Comparison of ENCODE assay signal across 9 cellular contexts in the genomic region with DNA sequence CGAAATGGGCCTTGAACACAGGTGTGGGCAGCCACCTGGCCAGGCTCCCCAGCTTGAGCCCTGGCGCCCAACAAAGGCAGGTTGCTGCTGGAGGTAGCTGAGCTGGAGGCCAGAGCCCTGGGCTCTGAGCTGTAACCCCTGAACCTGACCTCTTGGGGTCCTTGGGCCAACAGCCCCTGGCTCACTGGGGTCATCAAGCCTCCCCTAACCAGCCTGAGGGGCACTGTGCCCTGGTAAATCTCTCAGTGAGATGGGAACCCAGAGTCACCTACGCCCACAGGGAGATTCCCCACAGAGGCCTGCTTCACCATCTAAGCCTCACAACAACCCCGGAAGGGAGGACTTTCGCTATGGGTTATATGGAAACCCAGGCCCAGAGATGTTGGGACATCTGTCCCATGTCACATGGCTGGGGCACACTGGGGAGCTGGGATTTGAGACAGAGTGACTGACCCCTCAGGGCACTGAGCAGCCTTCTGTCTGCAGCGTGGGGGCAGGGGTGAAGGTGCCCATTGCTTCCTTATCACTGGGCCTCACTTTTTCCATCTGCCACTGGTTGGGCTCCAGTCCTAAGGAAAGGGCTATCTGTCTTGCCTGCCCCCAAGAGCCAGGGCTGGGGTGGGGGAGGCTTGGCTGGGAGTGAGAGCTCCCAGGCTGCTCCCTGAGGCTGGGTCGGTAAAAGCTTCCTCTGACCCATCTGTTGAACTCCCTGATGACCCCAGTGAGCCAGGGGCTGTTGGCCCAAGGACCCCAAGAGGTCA. TPM values are rescaled to one million over a fixed set of nuclear protein-coding genes. Genes with fewer than 3 reads are reported as not detected.
A peak's percentile ranks its signal among the peaks of the same experiment; 100 is the strongest.
DNase-seq lines count a peak whose midpoint lies in the region; ATAC-seq, FAIRE-seq and TF ChIP-seq lines count a peak whose summit lies in the region.
"Had no signal": no experiment of that assay in that cellular context is flagged by ENCODE, and none has a peak within 500 bp of the region (broad histone marks: within the 10 kb centered on the region; RNA-seq: fewer than 3 reads in every experiment).

No MANE protein-coding gene starts in this region.

- H3K27me3 Mint-ChIP-seq in memory B cell (no peaks in the 10 kb centered on the region), osteocyte (ENCODE audit: unreplicated experiment) (no peaks in the 10 kb centered on the region)

- H3K4me1 ChIP-seq in heart right ventricle = peaks cover 19 to 85% (median 42%) of the 10 kb centered on the region in 9 donors
- H3K4me1 ChIP-seq in vagina = peaks cover 21% of the 10 kb centered on the region

- H3K4me3 Mint-ChIP-seq in memory B cell (peak overlapping the region; percentile 86), osteocyte (ENCODE audit: unreplicated experiment) (no peak overlapping the region)
- H3K4me3 Mint-ChIP-seq: neural crest cell had no signal

- TF ChIP-seq CTCF in heart right ventricle (IDR thresholded peaks at IDR 0.05) (no peak), vagina (IDR thresholded peaks at IDR 0.05) (no peak), D721Med (IDR thresholded peaks at IDR 0.05; ENCODE audit: insufficient read depth, missing control alignments) (no peak), osteocyte (IDR thresholded peaks at IDR 0.05) (no peak)

- H3K9me3 ChIP-seq in heart right ventricle (no peaks in the 10 kb centered on the region), vagina (no peaks in the 10 kb centered on the region)

- FAIRE-seq in D721Med (lab: Jason Lieb, UNC) = no peak

- H3K9me3 Mint-ChIP-seq in memory B cell (no peaks in the 10 kb centered on the region), osteocyte (ENCODE audit: unreplicated experiment) (no peaks in the 10 kb centered on the region)
- H3K9me3 Mint-ChIP-seq: neural crest cell had no signal

- DNase-seq in heart right ventricle = no peak
- no peak for DNase-seq in Right ventricle myocardium superior
- peak; percentile 45 for DNase-seq in activated T-cell treated with anti-CD3 and anti-CD28 coated beads, Interleukin-2, amount 50 U/mL, for 1 hour
- no peak for DNase-seq in memory B cell (ENCODE audit: low spot score in 2 of 2)
- no peak for DNase-seq in vagina (ENCODE audit: extremely low spot score in 2 of 2)
- no peak for DNase-seq in D721Med (ENCODE audit: insufficient read length, low spot score)
- DNase-seq in osteocyte (ENCODE audit: extremely low spot score, unreplicated experiment) = no peak

- H3K4me3 ChIP-seq in heart right ventricle (peak overlapping the region in 4 of 10 donors; percentile 8 to 65 (median 14)), vagina (peak overlapping the region in 1 of 2 donors; percentile 10)

- H3K27ac ChIP-seq in heart right ventricle (peak overlapping the region in 6 of 10 donors; percentile 68 to 99 (median 80)), vagina (peak overlapping the region; percentile 68)

- H3K36me3 Mint-ChIP-seq in memory B cell = peaks cover 15% of the 10 kb centered on the region
- peaks cover 2% of the 10 kb centered on the region for H3K36me3 Mint-ChIP-seq in osteocyte (ENCODE audit: unreplicated experiment)

- ATAC-seq in heart right ventricle = no peak
- no peak for ATAC-seq in Right ventricle myocardium superior (ENCODE audit: poor library complexity)
- no peak for ATAC-seq in memory B cell (ENCODE audit: low read depth)
- no peak for ATAC-seq in HG03175 (IDR thresholded peaks at IDR 0.05; ENCODE audit: unreplicated experiment)

- no peaks in the 10 kb centered on the region for H3K36me3 ChIP-seq in heart right ventricle
- no peaks in the 10 kb centered on the region for H3K36me3 ChIP-seq in vagina

- H3K27me3 ChIP-seq in heart right ventricle = no peaks in the 10 kb centered on the region
- H3K27me3 ChIP-seq in vagina = no peaks in the 10 kb centered on the region

- 85 to 88% methylated on average over 7 of the region's 7 CpGs for WGBS in heart right ventricle, 2 donors

- intact Hi-C loops in heart right ventricle (cut with DNase I) (no loop called here), Right ventricle myocardium superior (cut with DNase I) (no loop called here), vagina (cut with DNase I) (no loop called here)

- peaks cover 70% of the 10 kb centered on the region for H3K4me1 Mint-ChIP-seq in memory B cell
- peaks cover 51% of the 10 kb centered on the region for H3K4me1 Mint-ChIP-seq in osteocyte (ENCODE audit: unreplicated experiment)

- no peak for TF ChIP-seq POLR2A in vagina (IDR thresholded peaks at IDR 0.05)

- H3K27ac Mint-ChIP-seq in memory B cell = peak overlapping the region; percentile 96
- no peak overlapping the region for H3K27ac Mint-ChIP-seq in osteocyte (ENCODE audit: unreplicated experiment)

RNA-seq across cellular contexts. Expression of gene IQSEC1, which starts 59.1 kb away (rescaled TPM):
- total RNA-seq in heart right ventricle (10 to 100 TPM; 55.9 to 73.9 (median 60.7) TPM), Right ventricle myocardium superior (78.6 TPM), vagina (34.9 TPM), osteocyte (37.9 and 38.7 TPM in 2 replicates)
- polyA plus RNA-seq in heart right ventricle = 10 to 100 TPM; 13.1 to 29.7 TPM
